ENCODE assay signal across 16 cellular contexts in the genomic region with DNA sequence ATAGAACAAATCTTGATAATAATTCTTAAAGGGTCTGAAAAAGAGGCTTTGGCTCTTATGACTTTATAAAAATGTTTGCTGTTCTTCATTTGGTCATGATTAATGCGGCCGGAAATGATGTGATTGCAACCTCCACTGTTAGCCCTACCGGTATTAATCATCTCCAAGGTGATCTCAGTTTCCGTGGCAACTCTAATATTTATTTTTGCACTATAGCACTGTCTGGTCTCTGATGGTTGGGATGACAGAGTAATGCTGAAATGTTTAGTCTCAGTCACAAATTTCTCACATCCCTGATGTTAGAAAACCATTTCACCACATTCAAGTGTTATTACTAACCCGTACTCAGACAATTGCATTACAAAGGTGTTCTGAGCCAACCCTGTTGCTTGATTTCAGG.
DNase-seq lines count a peak whose midpoint lies in the region; ATAC-seq and TF ChIP-seq lines count a peak whose summit lies in the region.
"Had no signal": no experiment of that assay in that cellular context is flagged by ENCODE, and none has a peak within 500 bp of the region (broad histone marks: within the 10 kb centered on the region; RNA-seq: fewer than 3 reads in every experiment).

No MANE protein-coding gene starts in this region.

- CTCF ChIA-PET in CD4-positive, alpha-beta memory T cell (lab: Charles Lee; ENCODE audit: partially characterized antibody) = no interaction called here

- H3K36me3 Mint-ChIP-seq in CD4-positive, alpha-beta memory T cell = no peaks in the 10 kb centered on the region
- no peaks in the 10 kb centered on the region for H3K36me3 Mint-ChIP-seq in activated T-helper 17 cell treated with anti-CD3 and anti-CD28 coated beads, Interleukin-2, amount 50 U/mL, for 72 hours (ENCODE audit: low read depth)
- H3K36me3 Mint-ChIP-seq in stimulated activated memory B cell treated with anti-CD40 and anti-IgM and Interleukin-4, amounts not matched to agents 10 μg/mL and 1 μg/mL and 100 μg/mL, for 72 hours = no peaks in the 10 kb centered on the region

- no peak for TF ChIP-seq EP300 in suprapubic skin (IDR thresholded peaks at IDR 0.05)

- H3K4me1 Mint-ChIP-seq in CD4-positive, alpha-beta memory T cell = peaks cover 0 to 2% (median 2%) of the 10 kb centered on the region in 4 donors
- no peaks in the 10 kb centered on the region for H3K4me1 Mint-ChIP-seq in activated T-helper 17 cell treated with anti-CD3 and anti-CD28 coated beads, Interleukin-2, amount 50 U/mL, for 72 hours
- H3K4me1 Mint-ChIP-seq in stimulated activated memory B cell treated with anti-CD40 and anti-IgM and Interleukin-4, amounts not matched to agents 10 μg/mL and 1 μg/mL and 100 μg/mL, for 72 hours = no peaks in the 10 kb centered on the region
- H3K4me1 Mint-ChIP-seq: neural crest cell had no signal

- H3K27ac ChIP-seq in CD4-positive, alpha-beta memory T cell (ENCODE audit: low read depth, low read length) = no peak overlapping the region
- no peak overlapping the region for H3K27ac ChIP-seq in suprapubic skin
- no peak overlapping the region for H3K27ac ChIP-seq in heart left ventricle
- H3K27ac ChIP-seq: lower lobe of right lung, stomach had no signal

- WGBS in suprapubic skin = 90% methylated on average over 5 of the region's 5 CpGs
- 86 to 92% (median 88%) methylated on average over 5 of the region's 5 CpGs for WGBS in heart left ventricle, 4 donors

- no peaks in the 10 kb centered on the region for H3K9me3 ChIP-seq in CD4-positive, alpha-beta memory T cell (ENCODE audit: control insufficient read depth in 1 of 2, low read length in 2 of 2)
- H3K9me3 ChIP-seq in suprapubic skin (no peaks in the 10 kb centered on the region), heart left ventricle (peaks cover 0 to 4% (median 0%) of the 10 kb centered on the region in 12 donors)
- H3K9me3 ChIP-seq: lower lobe of right lung, stomach had no signal

- H3K4me3 Mint-ChIP-seq in CD4-positive, alpha-beta memory T cell = no peak overlapping the region
- H3K4me3 Mint-ChIP-seq in activated T-helper 17 cell treated with anti-CD3 and anti-CD28 coated beads, Interleukin-2, amount 50 U/mL, for 72 hours = no peak overlapping the region
- no peak overlapping the region for H3K4me3 Mint-ChIP-seq in stimulated activated memory B cell treated with anti-CD40 and anti-IgM and Interleukin-4, amounts not matched to agents 10 μg/mL and 1 μg/mL and 100 μg/mL, for 72 hours
- H3K4me3 Mint-ChIP-seq: GM23338, neural crest cell had no signal

- no peaks in the 10 kb centered on the region for H3K4me1 ChIP-seq in CD4-positive, alpha-beta memory T cell (ENCODE audit: insufficient read depth, low read length)
- H3K4me1 ChIP-seq in suprapubic skin (no peaks in the 10 kb centered on the region), heart left ventricle (no peaks in the 10 kb centered on the region)
- H3K4me1 ChIP-seq: lower lobe of right lung, stomach had no signal

- H3K9me3 Mint-ChIP-seq in CD4-positive, alpha-beta memory T cell = no peaks in the 10 kb centered on the region
- H3K9me3 Mint-ChIP-seq in activated T-helper 17 cell treated with anti-CD3 and anti-CD28 coated beads, Interleukin-2, amount 50 U/mL, for 72 hours = no peaks in the 10 kb centered on the region
- H3K9me3 Mint-ChIP-seq in stimulated activated memory B cell treated with anti-CD40 and anti-IgM and Interleukin-4, amounts not matched to agents 10 μg/mL and 1 μg/mL and 100 μg/mL, for 72 hours = no peaks in the 10 kb centered on the region
- H3K9me3 Mint-ChIP-seq: GM23338, neural crest cell had no signal

- no peak overlapping the region for H3K4me3 ChIP-seq in CD4-positive, alpha-beta memory T cell (ENCODE audit: low read length in 2 of 2)
- H3K4me3 ChIP-seq in suprapubic skin = no peak overlapping the region
- H3K4me3 ChIP-seq in heart left ventricle = no peak overlapping the region
- H3K4me3 ChIP-seq: GM23338, K562, lower lobe of right lung, stomach had no signal

- no peaks in the 10 kb centered on the region for H3K27me3 Mint-ChIP-seq in CD4-positive, alpha-beta memory T cell
- no peaks in the 10 kb centered on the region for H3K27me3 Mint-ChIP-seq in activated T-helper 17 cell treated with anti-CD3 and anti-CD28 coated beads, Interleukin-2, amount 50 U/mL, for 72 hours
- no peaks in the 10 kb centered on the region for H3K27me3 Mint-ChIP-seq in stimulated activated memory B cell treated with anti-CD40 and anti-IgM and Interleukin-4, amounts not matched to agents 10 μg/mL and 1 μg/mL and 100 μg/mL, for 72 hours

- no peak for TF ChIP-seq CTCF in suprapubic skin (IDR thresholded peaks at IDR 0.05)
- no peak for TF ChIP-seq CTCF in heart left ventricle (IDR thresholded peaks at IDR 0.05)

- DNase-seq in CD4-positive, alpha-beta memory T cell = peak; percentile 17 to 55 (median 33)
- DNase-seq in HCEC 1CT (peak; percentile 55), iris pigment epithelial cell (ENCODE audit: low read depth) (peak; percentile 91), suprapubic skin (ENCODE audit: low spot score in 2 of 2) (no peak), epidermal melanocyte (ENCODE audit: insufficient read length, low spot score) (no peak), heart left ventricle (no peak)
- DNase-seq: activated CD4-positive, alpha-beta T cell treated with anti-CD3 and anti-CD28 coated beads, Interleukin-2, amount 50 U/mL, for 48 hours; activated naive CD4-positive, alpha-beta T cell; lower lobe of right lung; NCI-H1436; stomach had no signal

- no peaks in the 10 kb centered on the region for H3K36me3 ChIP-seq in CD4-positive, alpha-beta memory T cell (ENCODE audit: insufficient read depth, low read length)
- H3K36me3 ChIP-seq in suprapubic skin (no peaks in the 10 kb centered on the region), heart left ventricle (no peaks in the 10 kb centered on the region)
- H3K36me3 ChIP-seq: lower lobe of right lung, stomach had no signal

- peak overlapping the region in 3 of 7 donors; percentile 0 to 71 (median 19) for H3K27ac Mint-ChIP-seq in CD4-positive, alpha-beta memory T cell
- H3K27ac Mint-ChIP-seq in activated T-helper 17 cell treated with anti-CD3 and anti-CD28 coated beads, Interleukin-2, amount 50 U/mL, for 72 hours = peak overlapping the region; percentile 31
- no peak overlapping the region for H3K27ac Mint-ChIP-seq in stimulated activated memory B cell treated with anti-CD40 and anti-IgM and Interleukin-4, amounts not matched to agents 10 μg/mL and 1 μg/mL and 100 μg/mL, for 72 hours
- H3K27ac Mint-ChIP-seq: GM23338 had no signal

- ATAC-seq in activated T-helper 17 cell treated with anti-CD3 and anti-CD28 coated beads, Interleukin-2, amount 50 U/mL, for 72 hours (replicated peaks) = peak; percentile 88
- no peak for ATAC-seq in stimulated activated memory B cell treated with anti-CD40 and anti-IgM and Interleukin-4, amounts not matched to agents 10 μg/mL and 1 μg/mL and 100 μg/mL, for 72 hours
- ATAC-seq in heart left ventricle = no peak
- ATAC-seq: GM23338, K562, lower lobe of right lung had no signal

- POLR2A ChIA-PET in CD4-positive, alpha-beta memory T cell (lab: Charles Lee; ENCODE audit: partially characterized antibody) = interaction anchor here (0.9 kb wide), 1 partner anchor 150 kb away, joined by 3 read pairs; no protein-coding TSS in a partner anchor

- no peaks in the 10 kb centered on the region for H3K27me3 ChIP-seq in CD4-positive, alpha-beta memory T cell (ENCODE audit: insufficient read depth, low read length)
- H3K27me3 ChIP-seq in suprapubic skin = no peaks in the 10 kb centered on the region
- H3K27me3 ChIP-seq in heart left ventricle = peaks cover 0 to 5% (median 0%) of the 10 kb centered on the region in 9 donors
- H3K27me3 ChIP-seq: stomach had no signal

- intact Hi-C loops in CD4-positive, alpha-beta memory T cell (cut with micrococcal nuclease) = no loop called here
- intact Hi-C loops in heart left ventricle (cut with DNase I) = no loop called here

- TF ChIP-seq POLR2A in suprapubic skin (IDR thresholded peaks at IDR 0.05) = no peak
- no peak for TF ChIP-seq POLR2A in heart left ventricle (IDR thresholded peaks at IDR 0.05)

Comparison
In these comparisons a context has a peak if more than half of its experiments do, and no peak if none do; other contexts are left out.
1. DNase-seq: peak in CD4-positive, alpha-beta memory T cell (5 of 5), HCEC 1CT (single experiment) and iris pigment epithelial cell (single experiment); none in suprapubic skin (0 of 2), epidermal melanocyte (single experiment) and heart left ventricle (0 of 5).